Comparison of ENCODE assay signal across 8 cellular contexts in the genomic region with DNA sequence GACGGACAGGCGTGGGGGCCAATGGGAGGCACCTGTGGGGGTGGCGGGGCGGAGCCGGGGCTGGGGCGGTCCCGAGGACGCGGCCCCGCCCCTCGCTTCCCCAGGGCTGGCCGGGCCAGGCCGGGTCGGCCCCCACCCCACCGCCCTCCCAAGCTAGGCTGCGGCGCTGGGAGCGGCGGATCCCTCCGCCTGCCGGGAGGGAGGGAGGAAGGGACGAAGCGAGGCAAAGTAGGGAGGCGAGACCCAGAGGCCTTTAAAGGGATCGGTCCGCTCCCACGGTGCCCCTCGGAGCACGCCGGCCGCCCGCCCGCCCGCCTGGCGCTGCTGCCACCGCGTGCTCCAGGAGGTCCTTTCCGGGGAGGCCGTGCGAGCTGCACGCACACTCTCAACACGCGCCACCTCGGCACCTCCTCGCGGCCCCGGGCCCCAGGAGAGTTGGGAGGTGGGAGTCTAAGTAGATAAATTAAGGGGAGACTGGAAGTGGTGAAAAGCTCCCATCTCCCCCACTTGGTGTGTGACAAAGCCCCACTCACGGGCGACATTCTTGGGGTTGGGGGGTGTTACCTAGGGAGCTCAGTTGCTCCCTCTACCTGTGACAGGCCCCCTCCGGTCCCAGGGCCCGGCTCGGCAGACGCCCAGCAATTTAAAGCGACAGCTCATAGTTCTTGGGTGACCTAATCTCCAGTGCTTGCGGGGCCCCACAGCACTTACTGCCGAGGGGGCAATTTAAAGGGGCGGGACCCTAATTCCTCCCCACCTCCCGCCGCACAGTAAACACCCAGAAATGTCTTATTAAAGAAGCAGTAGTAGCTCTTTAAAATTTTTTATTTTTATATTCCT. TPM values are rescaled to one million over a fixed set of nuclear protein-coding genes. Genes with fewer than 3 reads are reported as not detected.
A peak's percentile ranks its signal among the peaks of the same experiment; 100 is the strongest.
DNase-seq lines count a peak whose midpoint lies in the region; ATAC-seq, FAIRE-seq and TF ChIP-seq lines count a peak whose summit lies in the region.

No MANE protein-coding gene starts in this region.

- peak; percentile 94 for DNase-seq in 8988T
- DNase-seq in NCI-H2107 (lab: John Stamatoyannopoulos, UW): peak; percentile 97
- peak; percentile 94 to 96 (median 94) for DNase-seq in body of pancreas
- DNase-seq in skeletal muscle cell (ENCODE audit: low read depth): peak; percentile 95

- peak overlapping the region; percentile 99 to 100 (median 100) for H3K27ac ChIP-seq in body of pancreas

- peaks cover 76% of the 10 kb centered on the region for H3K4me1 ChIP-seq in body of pancreas

- ATAC-seq in GM18519 (IDR thresholded peaks at IDR 0.05; ENCODE audit: low FRiP score, unreplicated experiment) (peak; percentile 33), HG03064 (IDR thresholded peaks at IDR 0.05; ENCODE audit: low read depth, unreplicated experiment) (peak; percentile 46), body of pancreas (peak; percentile 81)

- 0 to 1% methylated on average over 20 to 32 of the region's 59 CpGs for WGBS in body of pancreas, 2 donors

- H3K27me3 ChIP-seq in body of pancreas: no peaks in the 10 kb centered on the region

- no peaks in the 10 kb centered on the region for H3K36me3 ChIP-seq in body of pancreas (replicated peaks in 1 of 2; ENCODE audit: insufficient read depth in 1 of 2, low read depth in 2 of 2)

- no peaks in the 10 kb centered on the region for H3K9me3 ChIP-seq in body of pancreas

- peak overlapping the region in 1 of 2 donors; percentile 91 for H3K4me3 ChIP-seq in body of pancreas
- peak overlapping the region; percentile 71 for H3K4me3 ChIP-seq in iPS-11a (ENCODE audit: low read depth, low read length)
- H3K4me3 ChIP-seq in skeletal muscle cell (ENCODE audit: low read depth, low read length): peak overlapping the region; percentile 99

- peak; percentile 94 to 97 (median 96) for TF ChIP-seq POLR2A in body of pancreas (IDR thresholded peaks at IDR 0.05)

- peak; percentile 33 to 68 (median 67) for TF ChIP-seq CTCF in body of pancreas (IDR thresholded peaks at IDR 0.05)

- intact Hi-C loops in body of pancreas (cut with DNase I): no loop called here

- peak; percentile 82 for FAIRE-seq in TTC549 (lab: Jason Lieb, UNC)

RNA-seq across cellular contexts. Expression of gene MEF2D, which starts 0.5 kb away (rescaled TPM):
- total RNA-seq in body of pancreas: 10 to 100 TPM; 15.6 to 18.1 TPM
